Comparison of ENCODE assay signal across 8 cellular contexts in the genomic region with DNA sequence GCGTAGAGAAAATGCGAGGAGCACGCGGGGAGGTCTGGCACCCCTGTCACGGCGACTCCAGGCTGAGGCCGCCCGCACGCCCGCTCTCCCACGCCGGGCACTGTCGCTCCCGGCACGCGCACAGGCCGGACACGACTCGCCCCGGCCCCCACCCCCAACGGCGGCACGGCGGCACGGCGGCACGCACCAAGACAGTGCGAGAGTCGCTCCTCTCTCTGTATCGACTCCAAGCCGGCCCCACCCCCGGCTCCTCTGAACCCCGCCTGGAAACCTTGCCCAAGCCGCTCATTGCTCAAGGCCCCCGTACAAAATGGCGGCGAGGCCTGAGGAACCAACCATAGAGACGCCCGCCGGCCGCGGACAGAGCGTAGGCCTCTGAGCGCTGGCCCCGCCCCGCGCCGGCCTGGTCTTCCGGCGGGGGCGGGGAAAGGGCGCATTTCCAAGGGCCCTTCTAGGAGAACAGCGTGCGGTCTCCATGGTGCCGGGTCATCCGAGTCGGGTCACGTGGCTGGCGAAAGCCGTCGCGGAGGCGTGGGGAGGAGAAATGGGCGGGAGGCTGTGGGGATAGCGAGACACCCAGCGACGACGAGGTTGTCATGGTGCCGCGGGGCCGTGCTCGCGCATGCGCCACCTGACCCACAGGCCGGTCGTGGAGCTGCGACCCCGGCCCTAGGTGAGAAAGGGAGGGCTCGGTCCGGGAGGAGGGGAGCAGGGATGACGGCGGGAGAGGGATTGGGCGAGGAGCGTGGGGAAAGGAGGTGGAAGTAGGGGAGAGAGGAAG. TPM values are rescaled to one million over a fixed set of nuclear protein-coding genes. Genes with fewer than 3 reads are reported as not detected.
DNase-seq lines count a peak whose midpoint lies in the region; FAIRE-seq and TF ChIP-seq lines count a peak whose summit lies in the region.

A gene with protein sequence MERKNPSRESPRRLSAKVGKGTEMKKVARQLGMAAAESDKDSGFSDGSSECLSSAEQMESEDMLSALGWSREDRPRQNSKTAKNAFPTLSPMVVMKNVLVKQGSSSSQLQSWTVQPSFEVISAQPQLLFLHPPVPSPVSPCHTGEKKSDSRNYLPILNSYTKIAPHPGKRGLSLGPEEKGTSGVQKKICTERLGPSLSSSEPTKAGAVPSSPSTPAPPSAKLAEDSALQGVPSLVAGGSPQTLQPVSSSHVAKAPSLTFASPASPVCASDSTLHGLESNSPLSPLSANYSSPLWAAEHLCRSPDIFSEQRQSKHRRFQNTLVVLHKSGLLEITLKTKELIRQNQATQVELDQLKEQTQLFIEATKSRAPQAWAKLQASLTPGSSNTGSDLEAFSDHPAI (plus strand): TSS at position 570 of the 781 bp plus-strand sequence. CDS start 7,451 bp downstream, outside the sequence.

- WGBS in neuronal stem cell (ENCODE audit: extremely low coverage in 2 of 2, insufficient read length in 2 of 2, insufficient replicate concordance in 1 of 2), 2 donors = no CpG with 5 or more reads among the region's 84 CpGs

- no peak for FAIRE-seq in frontal cortex (lab: Jason Lieb, UNC)

- H2BK15ac ChIP-seq in neuronal stem cell (ENCODE audit: low read length) = peak within 1 kb of the TSS; percentile 100

- peak within 1 kb of the TSS; percentile 94 for H3K23ac ChIP-seq in neuronal stem cell (ENCODE audit: low read depth, low read length, poor library complexity)

- TF ChIP-seq CTCF in HFF-Myc (IDR thresholded peaks at IDR 0.05; ENCODE audit: low read depth, low read length, missing control alignments) (no peak), subcutaneous adipose tissue (IDR thresholded peaks at IDR 0.05; ENCODE audit: low read depth) (no peak)

- no peaks in the 10 kb centered on the region for H3K9me3 Mint-ChIP-seq in activated naive CD4-positive, alpha-beta T cell treated with anti-CD3 and anti-CD28 coated beads for 36 hours

- H3K27me3 ChIP-seq in neuronal stem cell (ENCODE audit: control insufficient read depth in 3 of 3, insufficient read depth in 3 of 3, low read depth in 1 of 3, low read length in 3 of 3) = no peaks in the 10 kb centered on the region

- peak within 1 kb of the TSS; percentile 96 for H3K27ac Mint-ChIP-seq in activated naive CD4-positive, alpha-beta T cell treated with anti-CD3 and anti-CD28 coated beads for 36 hours

- peak within 1 kb of the TSS; percentile 100 for H3K9ac ChIP-seq in neuronal stem cell (ENCODE audit: low read depth, low read length, poor library complexity)

- no peaks in the 10 kb centered on the region for H3K27me3 Mint-ChIP-seq in activated naive CD4-positive, alpha-beta T cell treated with anti-CD3 and anti-CD28 coated beads for 36 hours (ENCODE audit: low read depth)

- H4K91ac ChIP-seq in neuronal stem cell (ENCODE audit: low read depth, low read length, poor library complexity) = peak within 1 kb of the TSS; percentile 96

- H3K79me1 ChIP-seq in neuronal stem cell (ENCODE audit: low read depth, low read length) = peaks cover 9% of the 10 kb centered on the region

- H2BK120ac ChIP-seq in neuronal stem cell (ENCODE audit: low read depth, low read length) = peak within 1 kb of the TSS; percentile 92

- peak within 1 kb of the TSS; percentile 99 for H3K18ac ChIP-seq in neuronal stem cell (ENCODE audit: low read length)

- H4K8ac ChIP-seq in neuronal stem cell (ENCODE audit: low read depth, low read length) = peak within 1 kb of the TSS; percentile 97

- peak within 1 kb of the TSS; percentile 87 for H3K4me3 ChIP-seq in HFF-Myc (replicated peaks; ENCODE audit: low read depth, low read length)
- H3K4me3 ChIP-seq in neuronal stem cell (ENCODE audit: low read length in 2 of 2) = peak within 1 kb of the TSS; percentile 81 to 95

- DNase-seq in GM03348 (ENCODE audit: low spot score) (peak; percentile 99), HFF-Myc (ENCODE audit: extremely low read depth, low read depth) (peak; percentile 94), NAMALWA (ENCODE audit: low spot score) (peak; percentile 99), SK-N-DZ (ENCODE audit: low spot score) (peak; percentile 99), frontal cortex (ENCODE audit: low spot score in 2 of 2) (peak; percentile 93 to 94), neuronal stem cell (ENCODE audit: low spot score) (peak; percentile 100)
- peak; percentile 100 for DNase-seq in activated naive CD4-positive, alpha-beta T cell treated with anti-CD3 and anti-CD28 coated beads for 36 hours

- H3K4ac ChIP-seq in neuronal stem cell (ENCODE audit: low read length) = peak within 1 kb of the TSS; percentile 90

- H3K4me1 Mint-ChIP-seq in activated naive CD4-positive, alpha-beta T cell treated with anti-CD3 and anti-CD28 coated beads for 36 hours (ENCODE audit: low read depth) = peaks cover 38% of the 10 kb centered on the region

- H2BK12ac ChIP-seq in neuronal stem cell (ENCODE audit: low read length) = peak within 1 kb of the TSS; percentile 63

- H3K4me3 Mint-ChIP-seq in activated naive CD4-positive, alpha-beta T cell treated with anti-CD3 and anti-CD28 coated beads for 36 hours = peak within 1 kb of the TSS; percentile 88

- no peaks in the 10 kb centered on the region for H3K36me3 Mint-ChIP-seq in activated naive CD4-positive, alpha-beta T cell treated with anti-CD3 and anti-CD28 coated beads for 36 hours (ENCODE audit: low read depth)

- H3K27ac ChIP-seq in neuronal stem cell (replicated peaks; ENCODE audit: low read length) = peak within 1 kb of the TSS; percentile 84

- peak within 1 kb of the TSS; percentile 89 for H2AFZ ChIP-seq in neuronal stem cell (ENCODE audit: low read length)

- peak within 1 kb of the TSS; percentile 96 for H2BK5ac ChIP-seq in neuronal stem cell (ENCODE audit: low read length)

- peak within 1 kb of the TSS; percentile 94 for H3K4me2 ChIP-seq in neuronal stem cell (ENCODE audit: insufficient read depth, low read length, poor library complexity, severe bottlenecking)

- H2AK5ac ChIP-seq in neuronal stem cell (ENCODE audit: low read depth, low read length) = peak within 1 kb of the TSS; percentile 99

- H3K36me3 ChIP-seq in neuronal stem cell (replicated peaks in 1 of 2; ENCODE audit: control insufficient read depth in 2 of 2, insufficient read depth in 2 of 2, low read length in 2 of 2) = no peaks in the 10 kb centered on the region

- H3K14ac ChIP-seq in neuronal stem cell (ENCODE audit: low read length) = peak within 1 kb of the TSS; percentile 99

- H3K4me1 ChIP-seq in neuronal stem cell (ENCODE audit: control insufficient read depth in 2 of 2, insufficient read depth in 1 of 2, low read depth in 1 of 2, low read length in 2 of 2) = peaks cover 10 to 13% of the 10 kb centered on the region in 2 donors

- intact Hi-C loops in activated naive CD4-positive, alpha-beta T cell treated with anti-CD3 and anti-CD28 coated beads for 36 hours (cut with micrococcal nuclease) = loop anchor here (1.0 to 5.0 kb wide), 17 partner anchors 27 to 1117 kb away; a partner anchor contains a TSS

- H3K9me3 ChIP-seq in neuronal stem cell (replicated peaks in 1 of 2; ENCODE audit: control insufficient read depth in 2 of 2, insufficient read depth in 1 of 2, low read depth in 1 of 2, low read length in 2 of 2) = peaks cover 0 to 2% of the 10 kb centered on the region in 2 donors

- CTCF ChIA-PET in activated naive CD4-positive, alpha-beta T cell treated with anti-CD3 and anti-CD28 coated beads for 36 hours (lab: Charles Lee) = interaction anchor here (0.8 to 21.2 kb wide), 10 partner anchors 12 to 332 kb away, joined by 3 to 215 read pairs (median 8); no protein-coding TSS in a partner anchor

RNA-seq across cellular contexts. Expression of the gene that starts here (rescaled TPM):
- polyA plus RNA-seq in SK-N-DZ (2014; cell fraction: cytosol; rRNA removed) = 22.1 and 24.0 TPM in 2 replicates
- polyA plus RNA-seq in SK-N-DZ (2014; cell fraction: nucleus; rRNA removed) = 8.5 and 11.2 TPM in 2 replicates
- 1 to 10 TPM; 5.6 to 6.1 TPM for total RNA-seq in activated naive CD4-positive, alpha-beta T cell treated with anti-CD3 and anti-CD28 coated beads for 36 hours
- total RNA-seq in frontal cortex (44.8 TPM), subcutaneous adipose tissue (10 to 100 TPM; 48.6 to 63.3 (median 54.6) TPM)
- 14.2 TPM for polyA plus RNA-seq in neuronal stem cell (2013, experiment 1 of 2)
- 14.6 TPM for polyA plus RNA-seq in neuronal stem cell (2013, experiment 2 of 2)

Comparison
In these comparisons a context has a peak if more than half of its experiments do, and no peak if none do; other contexts are left out.
1. Peak in every context shown above with its lines: DNase-seq, H3K4me3 ChIP-seq and H3K27ac ChIP-seq.